In genomic region chr1:209869242-209870149, GRCh38 we compare ENCODE assay signal across 23 cellular contexts. TPM values are rescaled to one million over a fixed set of nuclear protein-coding genes. Genes with fewer than 3 reads are reported as not detected.
DNase-seq lines count a peak whose midpoint lies in the region; ATAC-seq and TF ChIP-seq lines count a peak whose summit lies in the region.
"Had no signal": no experiment of that assay in that cellular context is flagged by ENCODE, and none has a peak within 500 bp of the region (broad histone marks: within the 10 kb centered on the region; RNA-seq: fewer than 3 reads in every experiment).

No MANE protein-coding gene starts in this region.

- no peaks in the 10 kb centered on the region for H3K4me1 ChIP-seq in psoas muscle

- H3K27me3 ChIP-seq in psoas muscle (ENCODE audit: insufficient read depth in 3 of 3, low read length in 2 of 3) = peaks cover 0 to 3% (median 2%) of the 10 kb centered on the region in 3 donors

- H3K36me3 Mint-ChIP-seq in immature natural killer cell = no peaks in the 10 kb centered on the region
- H3K36me3 Mint-ChIP-seq: CD8-positive, alpha-beta T cell had no signal

- H3K27me3 Mint-ChIP-seq in immature natural killer cell (ENCODE audit: low read depth in 3 of 3) = peaks cover 7 to 12% (median 9%) of the 10 kb centered on the region in 3 donors

- intact Hi-C loops in psoas muscle (cut with DNase I) = no loop called here

- no peaks in the 10 kb centered on the region for H3K36me3 ChIP-seq in psoas muscle (ENCODE audit: insufficient read depth in 1 of 2, low read depth in 1 of 2)

- H3K4me3 Mint-ChIP-seq in immature natural killer cell = no peak overlapping the region
- H3K4me3 Mint-ChIP-seq: activated CD4-positive, alpha-beta T cell treated with anti-CD3 and anti-CD28 coated beads, Interleukin-2, amount 10 ng/mL, durations not matched to agents 24 days and 14 days; CD8-positive, alpha-beta T cell; GM23338; neural crest cell had no signal

- WGBS in psoas muscle, 3 donors = 32 to 49% (median 44%) methylated on average over 2 of the region's 2 CpGs

- DNase-seq in COLO829 (ENCODE audit: low spot score) = peak; percentile 48
- DNase-seq in astrocyte of the hippocampus (ENCODE audit: low read depth, low spot score) = peak; percentile 49
- peak; percentile 76 for DNase-seq in fibroblast of the aortic adventitia (ENCODE audit: low read depth)
- peak; percentile 64 for DNase-seq in putamen (ENCODE audit: low spot score)
- DNase-seq in immature natural killer cell = no peak
- DNase-seq in psoas muscle = no peak
- DNase-seq: activated CD4-positive, alpha-beta T cell treated with anti-CD3 and anti-CD28 coated beads, Interleukin-2, amount 10 ng/mL, durations not matched to agents 24 days and 14 days; activated CD8-positive, alpha-beta memory T cell treated with anti-CD3 and anti-CD28 coated beads, Interleukin-2, amount 50 U/mL, for 4 hours; CD8-positive, alpha-beta T cell; central memory CD4-positive, alpha-beta T cell; DMS79 treated with DMSO at 0.1 percent for 48 hours; Karpas-422; NCI-H1417; NCI-H526 treated with DMSO at 0.1 percent for 48 hours; OCI-M1; SHP77; stimulated activated CD4-positive, alpha-beta T cell treated with anti-CD3 and anti-CD28 coated beads, Interleukin-4, amount 100 ng/mL, for 24 hours; T-helper 1 cell had no signal

- H3K4me3 ChIP-seq in fibroblast of the aortic adventitia (ENCODE audit: low read depth, low read length) (no peak overlapping the region), psoas muscle (no peak overlapping the region)
- H3K4me3 ChIP-seq: GM23338, smooth muscle cell had no signal

- H3K9me3 Mint-ChIP-seq in immature natural killer cell = peaks cover 3 to 17% (median 6%) of the 10 kb centered on the region in 6 donors
- H3K9me3 Mint-ChIP-seq: activated CD4-positive, alpha-beta T cell treated with anti-CD3 and anti-CD28 coated beads, Interleukin-2, amount 10 ng/mL, durations not matched to agents 24 days and 14 days had no signal

- ATAC-seq in psoas muscle (no peak), GM19452 (IDR thresholded peaks at IDR 0.05; ENCODE audit: unreplicated experiment) (no peak), GM18519 (IDR thresholded peaks at IDR 0.05; ENCODE audit: low FRiP score, unreplicated experiment) (no peak)
- ATAC-seq: CD8-positive, alpha-beta T cell; GM23338 had no signal

- H3K9me3 ChIP-seq in psoas muscle = no peaks in the 10 kb centered on the region

- no peak for TF ChIP-seq CTCF in fibroblast of the aortic adventitia (IDR thresholded peaks at IDR 0.05; ENCODE audit: insufficient read depth, low read length)
- TF ChIP-seq CTCF in psoas muscle (IDR thresholded peaks at IDR 0.05) = no peak

- H3K27ac ChIP-seq in psoas muscle = no peak overlapping the region

- no peaks in the 10 kb centered on the region for H3K4me1 Mint-ChIP-seq in immature natural killer cell
- H3K4me1 Mint-ChIP-seq: GM23338 had no signal

- no peak overlapping the region for H3K27ac Mint-ChIP-seq in immature natural killer cell
- H3K27ac Mint-ChIP-seq: activated CD4-positive, alpha-beta T cell treated with anti-CD3 and anti-CD28 coated beads, Interleukin-2, amount 10 ng/mL, durations not matched to agents 24 days and 14 days; CD8-positive, alpha-beta T cell; GM23338 had no signal

RNA-seq across cellular contexts. Expression of gene UTP25, which starts 41.7 kb away (rescaled TPM):
- 11.2 and 32.6 TPM in 2 replicates for total RNA-seq in fibroblast of the aortic adventitia (ENCODE audit: low replicate concordance)
- 1 to 10 TPM; 2.6 to 3.7 (median 3.2) TPM for polyA plus RNA-seq in immature natural killer cell
- 1 to 10 TPM; 3.2 to 5.4 (median 4.2) TPM for total RNA-seq in psoas muscle
- polyA plus RNA-seq in psoas muscle = 1 to 10 TPM; 1.9 to 5.2 (median 3.9) TPM

Comparison
In these comparisons a context has a peak if more than half of its experiments do, and no peak if none do; other contexts are left out.
1. DNase-seq: peak in COLO829 (single experiment), astrocyte of the hippocampus (single experiment), fibroblast of the aortic adventitia (single experiment) and putamen (single experiment); none in immature natural killer cell (0 of 3) and psoas muscle (0 of 2).